ENCODE assay signal across 15 cellular contexts in the genomic region with DNA sequence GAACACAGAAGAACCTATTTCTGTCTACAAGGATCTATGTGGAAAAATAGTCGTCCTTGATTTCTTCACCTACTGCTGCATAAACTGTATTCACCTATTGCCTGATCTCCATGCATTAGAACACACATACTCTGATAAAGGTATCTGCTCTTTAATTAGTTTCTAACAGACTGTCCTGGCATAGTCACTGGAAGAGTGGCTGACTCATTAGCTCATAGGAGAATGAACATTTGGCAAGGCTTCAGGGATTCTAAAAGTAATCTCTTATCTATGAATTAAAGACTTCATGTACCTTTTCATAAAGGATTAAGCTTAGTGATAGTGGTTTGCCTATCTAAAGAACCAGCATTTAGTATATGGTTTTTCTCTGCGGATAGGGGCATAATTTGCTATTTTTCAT. TPM values are rescaled to one million over a fixed set of nuclear protein-coding genes. Genes with fewer than 3 reads are reported as not detected.
DNase-seq lines count a peak whose midpoint lies in the region; ATAC-seq, FAIRE-seq and TF ChIP-seq lines count a peak whose summit lies in the region.
"Had no signal": no experiment of that assay in that cellular context is flagged by ENCODE, and none has a peak within 500 bp of the region (broad histone marks: within the 10 kb centered on the region; RNA-seq: fewer than 3 reads in every experiment).

No MANE protein-coding gene starts in this region.

- H3K27me3 Mint-ChIP-seq in nephron progenitor cell (ENCODE audit: low read depth, poor library complexity) = no peaks in the 10 kb centered on the region
- H3K27me3 Mint-ChIP-seq: activated naive CD8-positive, alpha-beta T cell treated with anti-CD3 and anti-CD28 coated beads for 36 hours had no signal

- CTCF ChIA-PET in K562 (lab: Yijun Ruan, JAX; ENCODE audit: low intra/inter-chr PET ratio) = interaction anchor here (0.7 kb wide), 1 partner anchor 10 kb away, joined by 5 read pairs; no protein-coding TSS in a partner anchor

- peaks cover 0 to 3% of the 10 kb centered on the region in 2 experiments; a peak in 2 of 5 replicates for H3K4me1 ChIP-seq in K562 (replicated peaks in 1 of 2; ENCODE audit: control insufficient read depth in 2 of 2, insufficient read depth in 2 of 2, low read length in 2 of 2)
- H3K4me1 ChIP-seq in tibial nerve = peaks cover 0 to 43% (median 23%) of the 10 kb centered on the region in 4 donors

- H3K27ac Mint-ChIP-seq in nephron progenitor cell = no peak overlapping the region
- H3K27ac Mint-ChIP-seq: activated naive CD8-positive, alpha-beta T cell treated with anti-CD3 and anti-CD28 coated beads for 36 hours had no signal

- peaks cover 53% of the 10 kb centered on the region for H3K36me3 Mint-ChIP-seq in nephron progenitor cell (ENCODE audit: low read depth)

- TF ChIP-seq CTCF in K562 (IDR thresholded peaks at IDR 0.05 in 2 of 3, conservative IDR thresholded peaks at IDR 0.05 in 1 of 3; ENCODE audit: insufficient read depth in 2 of 3, low read depth in 1 of 3, low read length in 3 of 3) (no peak), tibial nerve (IDR thresholded peaks at IDR 0.05) (no peak), nephron progenitor cell (IDR thresholded peaks at IDR 0.05) (no peak)

- no peak overlapping the region for H3K9ac ChIP-seq in K562 (ENCODE audit: insufficient read depth in 1 of 2, low read depth in 2 of 2, low read length in 2 of 2)

- H3K36me3 ChIP-seq in K562 (ENCODE audit: control insufficient read depth, insufficient read depth, low read length) (peaks cover 39% of the 10 kb centered on the region), tibial nerve (peaks cover 0 to 43% (median 8%) of the 10 kb centered on the region in 3 donors)

- intact Hi-C loops in K562 (cut with micrococcal nuclease) = loop anchor here (10.0 kb wide), 1 partner anchor 166 kb away; no protein-coding TSS in a partner anchor

- no peak for TF ChIP-seq RAD21 in K562 (CRISPR knock-in tag; conservative IDR thresholded peaks at IDR 0.05 in 1 of 2, IDR thresholded peaks at IDR 0.05 in 1 of 2)

- no peak for FAIRE-seq in K562 (lab: Jason Lieb, UNC)

- H3K9me3 Mint-ChIP-seq in nephron progenitor cell = peaks cover 14% of the 10 kb centered on the region
- H3K9me3 Mint-ChIP-seq: immature natural killer cell had no signal

- no peak overlapping the region for H3K4me3 Mint-ChIP-seq in nephron progenitor cell
- H3K4me3 Mint-ChIP-seq: activated naive CD8-positive, alpha-beta T cell treated with anti-CD3 and anti-CD28 coated beads for 36 hours; immature natural killer cell had no signal

- peaks cover 57% of the 10 kb centered on the region for H3K79me2 ChIP-seq in K562 (ENCODE audit: control insufficient read depth, insufficient read depth, low read length)

- BruUV-seq in K562 (replicated peaks; lab: Mats Ljungman, UMichigan) = no TSS peak

- no peaks in the 10 kb centered on the region for H3K9me3 ChIP-seq in K562 (replicated peaks; ENCODE audit: control insufficient read depth, insufficient read depth, low read depth, low read length)
- H3K9me3 ChIP-seq in tibial nerve = peaks cover 0 to 3% (median 0%) of the 10 kb centered on the region in 4 donors
- H3K9me3 ChIP-seq: SJSA1 had no signal

- H3K27ac ChIP-seq in K562 (ENCODE audit: extremely low read depth, low read depth, low read length) = no peak overlapping the region
- no peak overlapping the region for H3K27ac ChIP-seq in tibial nerve
- H3K27ac ChIP-seq: coronary artery, SJSA1 had no signal

- POLR2A ChIA-PET in K562 (lab: Yijun Ruan, JAX) = interaction anchor here (0.6 to 0.8 kb wide), 2 partner anchors 9 to 66 kb away, joined by 3 to 4 read pairs; no protein-coding TSS in a partner anchor

- peaks cover 45% of the 10 kb centered on the region for H3K4me1 Mint-ChIP-seq in nephron progenitor cell

- TF ChIP-seq POLR2A in K562 (conservative IDR thresholded peaks at IDR 0.05) (no peak), tibial nerve (IDR thresholded peaks at IDR 0.05) (no peak)

- H3K27me3 ChIP-seq in K562 (ENCODE audit: control insufficient read depth in 2 of 2, insufficient read depth in 2 of 2, low read length in 2 of 2) (no peaks in the 10 kb centered on the region), tibial nerve (no peaks in the 10 kb centered on the region)
- H3K27me3 ChIP-seq: SJSA1 had no signal

- no peak overlapping the region for H3K4me2 ChIP-seq in K562 (ENCODE audit: insufficient read depth, low read length)

- H4K20me1 ChIP-seq in K562 (replicated peaks; ENCODE audit: control insufficient read depth, insufficient read depth, low read length) = no peaks in the 10 kb centered on the region

- peak; percentile 34 for DNase-seq in EL
- DNase-seq in M059J (ENCODE audit: low read depth) = peak; percentile 52
- peak in 2 of 4 experiments; percentile 5 to 33 for DNase-seq in K562 (ENCODE audit: extremely low read depth in 1 of 4, low spot score in 3 of 4)
- peak; percentile 65 for DNase-seq in iris pigment epithelial cell (ENCODE audit: low read depth)
- DNase-seq in tibial nerve (ENCODE audit: low spot score in 2 of 2) = no peak
- no peak for DNase-seq in nephron progenitor cell
- DNase-seq in medulla oblongata (ENCODE audit: extremely low spot score) = no peak
- DNase-seq in KG1 (lab: John Stamatoyannopoulos, UW) = no peak
- DNase-seq: activated naive CD8-positive, alpha-beta T cell treated with anti-CD3 and anti-CD28 coated beads for 36 hours; DMS79; immature natural killer cell; NCI-H2081 treated with DMSO at 0.1 percent for 48 hours; stimulated activated CD4-positive, alpha-beta T cell treated with anti-CD3 and anti-CD28 coated beads, Interleukin-2, amount 100 ng/mL, for 48 hours had no signal

- no peak for TF ChIP-seq EP300 in K562 (IDR thresholded peaks at IDR 0.05; ENCODE audit: low read length)
- TF ChIP-seq EP300 in tibial nerve (IDR thresholded peaks at IDR 0.05) = no peak

- no peak for ATAC-seq in K562

- in situ Hi-C loops in K562 (cut with MboI) = no loop called here

- H3K4me3 ChIP-seq in K562 = no peak overlapping the region
- no peak overlapping the region for H3K4me3 ChIP-seq in tibial nerve
- H3K4me3 ChIP-seq: coronary artery, SJSA1 had no signal

- 19% methylated on average over 2 of the region's 2 CpGs for WGBS in K562 (ENCODE audit: insufficient coverage, low coverage, missing lambda C conversion rate)
- WGBS in tibial nerve, 2 donors = 89 to 91% methylated on average over 2 of the region's 2 CpGs

- no peaks in the 10 kb centered on the region for H3K9me1 ChIP-seq in K562 (ENCODE audit: control insufficient read depth, insufficient read depth, low read length)

- no peak overlapping the region for H2AFZ ChIP-seq in K562 (ENCODE audit: low read depth, low read length)

RNA-seq across cellular contexts. Expression of a gene that starts 4.1 kb away (rescaled TPM):
- total RNA-seq in M059J (2014; rRNA removed; shearing (Covaris generic)) = 9.3 and 11.0 TPM in 2 replicates
- total RNA-seq in K562 (2011; cell fraction: chromatin; rRNA removed; ENCODE audit: low replicate concordance) = 29.9 and 45.9 TPM in 2 replicates
- 8.7 and 14.3 TPM in 2 replicates for total RNA-seq in K562 (2011; cell fraction: nucleolus; rRNA removed)
- 16.4 and 24.4 TPM in 2 replicates for total RNA-seq in K562 (2011; cell fraction: nucleoplasm; rRNA removed)
- total RNA-seq in K562 (2014; rRNA removed) (10.3 and 11.2 TPM in 2 replicates), K562 (2014; rRNA removed; fragmentation: Illumina TruSeq; extraction: Trizol) (10.8 and 11.4 TPM in 2 replicates), K562 (2015; rRNA removed; fragmentation: Illumina TruSeq; extraction: Trizol) (9.8 and 10.6 TPM in 2 replicates), K562 (2021) (22.4 and 23.1 TPM in 2 replicates), tibial nerve (100 to 1,000 TPM in 1 of 4 donors, 10 to 100 TPM in 3; 42.9 to 100 (median 50.6) TPM)
- polyA plus RNA-seq in K562 (2011; rRNA removed) (9.7 and 10.3 TPM in 2 replicates), K562 (2014; fragmentation: Illumina TruSeq; extraction: Trizol) (6.0 and 6.4 TPM in 2 replicates), K562 (2014; fragmentation: Nextera tagmentation; extraction: Ambion mirVana) (1 to 10 TPM; 1.5 to 2.2 TPM), K562 (2014; rRNA removed) (4.9 and 5.3 TPM in 2 replicates)
- polyA plus RNA-seq in K562 (2011; cell fraction: cytosol; rRNA removed) = 3.1 and 6.0 TPM in 2 replicates
- 9.0 and 9.7 TPM in 2 replicates for polyA plus RNA-seq in K562 (2011; cell fraction: nucleus; rRNA removed)
- polyA plus RNA-seq in K562 (2012) = 2.7 and 3.3 TPM in 2 replicates
- polyA minus RNA-seq in K562 (2011; rRNA and poly(A)+ RNA removed) = 30.5 and 42.3 TPM in 2 replicates
- polyA minus RNA-seq in K562 (2011; cell fraction: cytosol; rRNA and poly(A)+ RNA removed) = 9.0 and 11.2 TPM in 2 replicates
- 21.8 and 37.5 TPM in 2 replicates for polyA minus RNA-seq in K562 (2011; cell fraction: nucleus; rRNA and poly(A)+ RNA removed)

RNA-seq across cellular contexts. Expression of a gene that starts 4.7 kb away (rescaled TPM):
- total RNA-seq in M059J (2014; rRNA removed; shearing (Covaris generic)) = 6.9 and 10.4 TPM in 2 replicates
- total RNA-seq in K562 (2011; cell fraction: chromatin; rRNA removed; ENCODE audit: low replicate concordance) = 6.6 and 26.8 TPM in 2 replicates
- 4.3 and 5.4 TPM in 2 replicates for total RNA-seq in K562 (2011; cell fraction: nucleolus; rRNA removed)
- total RNA-seq in K562 (2011; cell fraction: nucleoplasm; rRNA removed) = 10.2 and 10.4 TPM in 2 replicates
- 10.9 and 11.9 TPM in 2 replicates for total RNA-seq in K562 (2014; rRNA removed)
- total RNA-seq in K562 (2014; rRNA removed; fragmentation: Illumina TruSeq; extraction: Trizol) = 24.1 and 26.7 TPM in 2 replicates
- 17.9 and 20.2 TPM in 2 replicates for total RNA-seq in K562 (2015; rRNA removed; fragmentation: Illumina TruSeq; extraction: Trizol)
- total RNA-seq in K562 (2021) = 13.0 and 13.8 TPM in 2 replicates
- polyA plus RNA-seq in K562 (2011; rRNA removed) = 21.5 and 25.5 TPM in 2 replicates
- 7.1 and 14.3 TPM in 2 replicates for polyA plus RNA-seq in K562 (2011; cell fraction: cytosol; rRNA removed)
- 8.9 and 14.9 TPM in 2 replicates for polyA plus RNA-seq in K562 (2011; cell fraction: nucleus; rRNA removed)
- polyA plus RNA-seq in K562 (2012) = 9.8 and 12.4 TPM in 2 replicates
- polyA plus RNA-seq in K562 (2014; fragmentation: Illumina TruSeq; extraction: Trizol) = 16.4 and 20.1 TPM in 2 replicates
- 10 to 100 TPM in 1 of 2 experiments, 1 to 10 TPM in 1; 8.5 to 15.5 TPM for polyA plus RNA-seq in K562 (2014; fragmentation: Nextera tagmentation; extraction: Ambion mirVana)
- 12.7 and 13.3 TPM in 2 replicates for polyA plus RNA-seq in K562 (2014; rRNA removed)
- polyA minus RNA-seq in K562 (2011; rRNA and poly(A)+ RNA removed) = 33.0 and 37.2 TPM in 2 replicates
- polyA minus RNA-seq in K562 (2011; cell fraction: cytosol; rRNA and poly(A)+ RNA removed) = 7.6 and 12.2 TPM in 2 replicates
- 6.7 and 15.4 TPM in 2 replicates for polyA minus RNA-seq in K562 (2011; cell fraction: nucleus; rRNA and poly(A)+ RNA removed)
- total RNA-seq in tibial nerve = 1 to 10 TPM; 3.6 to 4.9 (median 4.5) TPM

Comparison
In these comparisons a context has a peak if more than half of its experiments do, and no peak if none do; other contexts are left out.
1. DNase-seq: peak in EL (single experiment), M059J (single experiment) and iris pigment epithelial cell (single experiment); none in tibial nerve (0 of 2), nephron progenitor cell (single experiment), medulla oblongata (single experiment) and KG1 (single experiment).